Comparison of ENCODE assay signal across 10 cellular contexts in the genomic region with DNA sequence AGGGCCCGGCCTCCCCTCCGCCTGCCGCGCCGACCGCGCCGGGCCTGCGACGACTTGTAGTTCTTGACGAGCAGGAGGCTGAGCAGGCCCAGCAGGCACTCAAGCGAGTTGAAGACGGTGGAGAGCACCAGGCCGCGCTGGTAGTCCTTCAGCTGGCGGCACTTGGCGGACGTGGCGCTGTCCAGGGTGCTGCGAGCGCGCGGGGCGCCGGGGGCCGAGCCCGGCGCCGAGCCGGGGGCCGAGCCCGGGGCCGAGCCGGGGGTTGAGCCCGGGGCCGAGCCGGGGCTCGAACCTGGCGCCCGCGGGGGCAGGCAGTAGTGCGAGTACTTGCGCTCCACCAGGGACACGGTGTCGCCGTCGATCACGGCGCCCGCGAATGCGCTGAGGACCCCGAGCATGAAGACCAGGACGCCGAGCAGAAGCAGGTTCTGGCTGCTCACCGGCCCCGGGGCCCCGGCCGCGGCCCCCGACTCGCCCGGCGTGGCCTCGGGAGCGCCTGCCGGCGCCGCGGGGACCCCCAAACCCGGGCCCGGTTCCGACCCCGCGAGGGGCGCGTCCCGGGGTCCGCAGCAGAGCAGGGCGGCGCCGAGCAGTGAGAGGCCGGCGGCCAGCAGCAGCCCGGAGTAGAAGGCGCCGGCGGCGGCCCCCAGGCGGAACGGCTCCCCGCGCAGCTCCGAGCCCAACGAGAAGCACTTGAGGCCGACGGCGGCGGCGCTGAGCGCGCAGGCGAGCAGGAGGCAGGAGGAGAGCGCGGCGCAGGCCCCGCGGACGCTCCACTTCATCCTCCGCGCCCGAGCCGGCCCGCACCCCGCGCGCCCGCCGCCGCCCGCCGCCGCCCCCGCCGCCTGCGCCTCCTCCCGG. TPM values are rescaled to one million over a fixed set of nuclear protein-coding genes. Genes with fewer than 3 reads are reported as not detected.
A peak's percentile ranks its signal among the peaks of the same experiment; 100 is the strongest.
DNase-seq lines count a peak whose midpoint lies in the region; ATAC-seq, FAIRE-seq and TF ChIP-seq lines count a peak whose summit lies in the region.
"Had no signal": no experiment of that assay in that cellular context is flagged by ENCODE, and none has a peak within 500 bp of the region (broad histone marks: within the 10 kb centered on the region; RNA-seq: fewer than 3 reads in every experiment).

No MANE protein-coding gene starts in this region.

- H3K27me3 ChIP-seq in H7 (ENCODE audit: control insufficient read depth, insufficient read depth, low read length) (peaks cover 71% of the 10 kb centered on the region), H1 (replicated peaks in 1 of 4; ENCODE audit: control insufficient read depth in 3 of 4, extremely low read depth in 1 of 4, insufficient read depth in 3 of 4, low read length in 3 of 4) (peaks cover 62 to 88% (median 75%) of the 10 kb centered on the region in 4 experiments), lung (ENCODE audit: control insufficient read depth, insufficient read depth) (peaks cover 31% of the 10 kb centered on the region)

- no peak overlapping the region for H4K91ac ChIP-seq in H1 (replicated peaks; ENCODE audit: insufficient read length, low read length)

- CTCF ChIA-PET in H1 (lab: Charles Lee; ENCODE audit: partially characterized antibody): no interaction called here

- no peak overlapping the region for H2BK120ac ChIP-seq in H1 (replicated peaks; ENCODE audit: low read depth, low read length)

- H3K14ac ChIP-seq in H1 (ENCODE audit: insufficient read length): no peak overlapping the region

- peaks cover 15% of the 10 kb centered on the region for H3K23me2 ChIP-seq in H1 (ENCODE audit: low read depth, low read length)

- H3K23ac ChIP-seq in H1 (ENCODE audit: insufficient read length): no peak overlapping the region

- H2BK20ac ChIP-seq in H1 (ENCODE audit: low read length): no peak overlapping the region

- peak overlapping the region; percentile 19; the same call in 1 of the 2 replicates for H4K8ac ChIP-seq in H1 (ENCODE audit: extremely low read depth, insufficient read depth, low read length)

- peak in 1 of 2 experiments; percentile 17; a peak in 1 of 4 replicates for TF ChIP-seq RAD21 in H1 (IDR thresholded peaks at IDR 0.05 in 1 of 2, conservative IDR thresholded peaks at IDR 0.05 in 1 of 2; ENCODE audit: low read depth in 2 of 2, low read length in 2 of 2)

- H4K5ac ChIP-seq in H1 (ENCODE audit: insufficient read length, low read depth, low read length): no peak overlapping the region

- no peak for TF ChIP-seq POLR2A in H1 (IDR thresholded peaks at IDR 0.05; ENCODE audit: control extremely low read depth in 1 of 2, low read depth in 2 of 2, low read length in 2 of 2)

- no peak overlapping the region for H3K18ac ChIP-seq in H1 (ENCODE audit: extremely low read depth, low read length)

- H2BK12ac ChIP-seq in H1 (ENCODE audit: low read depth, low read length): no peak overlapping the region

- no peak overlapping the region for H2BK5ac ChIP-seq in H1 (ENCODE audit: low read depth, low read length)

- no peaks in the 10 kb centered on the region for H3K9me3 ChIP-seq in H1 (ENCODE audit: insufficient read depth in 2 of 2, low read depth in 1 of 2, low read length in 1 of 2)
- peaks cover 0 to 14% of the 10 kb centered on the region in 2 donors for H3K9me3 ChIP-seq in lung (ENCODE audit: control insufficient read depth in 2 of 2, insufficient read depth in 1 of 2, low read length in 1 of 2)

- H3K4ac ChIP-seq in H1 (replicated peaks; ENCODE audit: insufficient read length, low read depth, low read length): no peak overlapping the region

- H4K20me1 ChIP-seq in H1 (replicated peaks in 1 of 2; ENCODE audit: control insufficient read depth in 1 of 2, insufficient read depth in 2 of 2, low read length in 2 of 2): peaks cover 2 to 18% of the 10 kb centered on the region in 2 experiments

- POLR2A ChIA-PET in H1 (lab: Charles Lee; ENCODE audit: partially characterized antibody): interaction anchor here (0.7 to 1.1 kb wide), 3 partner anchors 89 to 366 kb away, joined by 3 read pairs; no protein-coding TSS in a partner anchor

- no peak overlapping the region for H3K56ac ChIP-seq in H1 (replicated peaks; ENCODE audit: insufficient read length, low read depth, low read length)

- no peak for ATAC-seq in lung (ENCODE audit: insufficient read depth, low FRiP score)

- no peaks in the 10 kb centered on the region for H3K79me1 ChIP-seq in H1 (ENCODE audit: low read depth, low read length)

- TF ChIP-seq EP300 in H1 (IDR thresholded peaks at IDR 0.05; ENCODE audit: borderline replicate concordance in 1 of 2, low read depth in 2 of 2, low read length in 2 of 2): no peak

- no peak for FAIRE-seq in H1 (lab: Jason Lieb, UNC)

- DNase-seq in AG09319 (ENCODE audit: extremely low read depth, low read depth) (peak; percentile 14), H7 (peak; percentile 94), H1 (ENCODE audit: low read depth in 1 of 2, low spot score in 2 of 2) (peak; percentile 47 to 85), lung (ENCODE audit: low spot score) (peak; percentile 39), hippocampal formation (lab: John Stamatoyannopoulos, UW) (no peak), GDM1 (lab: John Stamatoyannopoulos, UW) (no peak), pons (ENCODE audit: low spot score) (no peak)
- DNase-seq in activated CD4-positive, CD25-positive, alpha-beta regulatory T cell treated with anti-CD3 and anti-CD28 coated beads, Interleukin-2, amount 50 U/mL, for 72 hours: no peak
- DNase-seq: effector memory CD4-positive, alpha-beta T cell had no signal

- H3K4me1 ChIP-seq in H1 (replicated peaks in 1 of 4; ENCODE audit: control insufficient read depth in 3 of 4, insufficient read depth in 4 of 4, low read length in 3 of 4): peaks cover 0 to 20% (median 12%) of the 10 kb centered on the region in 4 experiments; a peak in 6 of 7 replicates
- H3K4me1 ChIP-seq in lung (ENCODE audit: control insufficient read depth in 2 of 2, insufficient read depth in 2 of 2, low read length in 2 of 2): peaks cover 4 to 14% of the 10 kb centered on the region in 2 donors

- TF ChIP-seq CTCF in AG09319 (IDR thresholded peaks at IDR 0.05; ENCODE audit: low read depth, low read length) (no peak), H1 (IDR thresholded peaks at IDR 0.05; ENCODE audit: control extremely low read depth in 1 of 3, insufficient read depth in 1 of 3, low read depth in 1 of 3, low read length in 3 of 3) (no peak), lung (IDR thresholded peaks at IDR 0.05; ENCODE audit: control extremely low read depth, extremely low read depth) (no peak)

- no peak overlapping the region for H3K9ac ChIP-seq in H1 (replicated peaks in 1 of 4; ENCODE audit: extremely low read depth in 1 of 4, low read depth in 3 of 4, low read length in 3 of 4)

- H3K79me2 ChIP-seq in H1 (ENCODE audit: control insufficient read depth in 1 of 2, insufficient read depth in 2 of 2, low read length in 2 of 2): no peaks in the 10 kb centered on the region

- peak overlapping the region; percentile 35 for H3K4me3 ChIP-seq in H7 (ENCODE audit: insufficient read depth, low read depth, low read length)
- peak overlapping the region in 3 of 4 experiments; percentile 5 to 50 (median 17); a peak in 5 of 8 replicates for H3K4me3 ChIP-seq in H1 (ENCODE audit: extremely low read depth in 1 of 4, insufficient read depth in 2 of 4, low read depth in 3 of 4, low read length in 4 of 4)
- H3K4me3 ChIP-seq in lung: no peak overlapping the region

- H3K36me3 ChIP-seq in H7 (replicated peaks; ENCODE audit: control insufficient read depth, insufficient read depth, low read length) (no peaks in the 10 kb centered on the region), H1 (ENCODE audit: control insufficient read depth in 2 of 4, insufficient read depth in 4 of 4, low read length in 3 of 4) (no peaks in the 10 kb centered on the region), lung (ENCODE audit: control insufficient read depth in 2 of 2, insufficient read depth in 2 of 2, low read length in 2 of 2) (no peaks in the 10 kb centered on the region)

- H2BK15ac ChIP-seq in H1 (ENCODE audit: low read length): no peak overlapping the region

- no peak overlapping the region for H2AK5ac ChIP-seq in H1 (ENCODE audit: low read depth, low read length)

- H3K4me2 ChIP-seq in H1 (ENCODE audit: insufficient read depth in 1 of 2, low read depth in 2 of 2, low read length in 2 of 2): peak overlapping the region; percentile 77 to 79

- H3K27ac ChIP-seq in H1 (ENCODE audit: low read depth, low read length): no peak overlapping the region
- H3K27ac ChIP-seq in lung (ENCODE audit: low read depth in 1 of 2, low read length in 1 of 2): no peak overlapping the region

- WGBS in H1 (ENCODE audit: extremely low coverage in 1 of 2, insufficient coverage in 1 of 2, insufficient read length in 1 of 2, insufficient replicate concordance in 2 of 2, low coverage in 1 of 2, low lambda C conversion rate in 2 of 2, missing lambda C conversion rate in 1 of 2), 2 experiments: 2% methylated on average over 32 of the region's 127 CpGs; no CpG with 5 or more reads in 1 of the 2 experiments
- 1 to 2% methylated on average over 51 to 127 of the region's 127 CpGs for WGBS in lung, 2 donors

- no peak overlapping the region for H2AFZ ChIP-seq in H1 (ENCODE audit: low read length)

TF ChIP-seq in H1, 55 proteins besides CTCF, POLR2A, EP300 and RAD21 (continues in another document):
- no peak for TF ChIP-seq SP4 (IDR thresholded peaks at IDR 0.05; ENCODE audit: low read length)

RNA-seq across cellular contexts. Expression of a gene that starts 0.6 kb away (rescaled TPM):
- total RNA-seq in H7 (2014; rRNA removed; shearing (Covaris generic)): 0.41 and 0.59 TPM in 2 replicates
- total RNA-seq in H1 (2021; fragmentation: NEBNext Ultra II Directional; extraction: Animal tissue kit (Norgen Biotek cat#: 25700)): 0.35 TPM in 1 of 2 replicates, not detected in the other
- polyA plus RNA-seq in H1 (2011; rRNA removed) (0.08 and 0.14 TPM in 2 replicates), lung (not detected)
- polyA plus RNA-seq in H1 (2011; cell fraction: cytosol; rRNA removed): 0.06 TPM
- 0.14 TPM for polyA plus RNA-seq in H1 (2011; cell fraction: nucleus; rRNA removed)
- polyA plus RNA-seq in H1 (2012, experiment 1 of 2): 0.16 TPM in 1 of 4 replicates, not detected in the others
- 0.07 TPM for polyA plus RNA-seq in H1 (2012, experiment 2 of 2)
- polyA plus RNA-seq in H1 (2013, experiment 1 of 2): 0.08 TPM
- 0.13 TPM for polyA plus RNA-seq in H1 (2013, experiment 2 of 2)
- not detected in 2 replicates for polyA minus RNA-seq in H1 (2011; rRNA and poly(A)+ RNA removed)
- polyA minus RNA-seq in H1 (2011; cell fraction: cytosol; rRNA and poly(A)+ RNA removed): not detected
- not detected for polyA minus RNA-seq in H1 (2011; cell fraction: nucleus; rRNA and poly(A)+ RNA removed)
- not detected for total RNA-seq in lung
- total RNA-seq: T-helper 1 cell treated with Interleukin-12 subunit alpha and Interleukin-12 subunit beta and Interleukin-4 antibody, amounts not matched to agents 30 ng/mL and 1 ng/mL, for 36 hours had no signal

RNA-seq across cellular contexts. Expression of a gene that starts 49.9 kb away (rescaled TPM):
- 12.1 and 12.7 TPM in 2 replicates for total RNA-seq in H7 (2014; rRNA removed; shearing (Covaris generic))
- 4.1 and 4.5 TPM in 2 replicates for total RNA-seq in H1 (2021; fragmentation: NEBNext Ultra II Directional; extraction: Animal tissue kit (Norgen Biotek cat#: 25700))
- 8.0 and 8.4 TPM in 2 replicates for polyA plus RNA-seq in H1 (2011; rRNA removed)
- 11.1 TPM for polyA plus RNA-seq in H1 (2011; cell fraction: cytosol; rRNA removed)
- polyA plus RNA-seq in H1 (2011; cell fraction: nucleus; rRNA removed): 14.3 TPM
- polyA plus RNA-seq in H1 (2012, experiment 1 of 2): 9.1 to 17.0 TPM (median 14.1 TPM) in 4 replicates
- polyA plus RNA-seq in H1 (2012, experiment 2 of 2): 4.3 TPM
- 1.3 TPM for polyA plus RNA-seq in H1 (2013, experiment 1 of 2)
- 2.1 TPM for polyA plus RNA-seq in H1 (2013, experiment 2 of 2)
- polyA minus RNA-seq in H1 (2011; rRNA and poly(A)+ RNA removed): 11.1 and 16.4 TPM in 2 replicates
- 6.8 TPM for polyA minus RNA-seq in H1 (2011; cell fraction: cytosol; rRNA and poly(A)+ RNA removed)
- polyA minus RNA-seq in H1 (2011; cell fraction: nucleus; rRNA and poly(A)+ RNA removed): 9.4 TPM
- total RNA-seq in lung: 10 to 100 TPM; 16.5 to 24.6 TPM
- polyA plus RNA-seq in lung: 1 to 10 TPM; 2.7 to 7.6 TPM

Comparison
In these comparisons a context has a peak if more than half of its experiments do, and no peak if none do; other contexts are left out.
1. DNase-seq: peak in AG09319 (single experiment), H7 (single experiment), H1 (2 of 2) and lung (single experiment); none in hippocampal formation (0 of 2), GDM1 (single experiment), activated CD4-positive, CD25-positive, alpha-beta regulatory T cell treated with anti-CD3 and anti-CD28 coated beads, Interleukin-2, amount 50 U/mL, for 72 hours (single experiment) and pons (single experiment).